8 cellular contexts compared by ENCODE assay signal in genomic region chr3:39108309-39108708, GRCh38. TPM values are rescaled to one million over a fixed set of nuclear protein-coding genes. Genes with fewer than 3 reads are reported as not detected.
A peak's percentile ranks its signal among the peaks of the same experiment; 100 is the strongest.
DNase-seq lines count a peak whose midpoint lies in the region; ATAC-seq and TF ChIP-seq lines count a peak whose summit lies in the region.

No MANE protein-coding gene starts in this region.

- no peak for TF ChIP-seq POLR2A in ovary (IDR thresholded peaks at IDR 0.05)

- H3K27me3 ChIP-seq in dorsolateral prefrontal cortex (no peaks in the 10 kb centered on the region), ovary (no peaks in the 10 kb centered on the region)

- TF ChIP-seq EP300 in ovary (IDR thresholded peaks at IDR 0.05), result no peak

- peaks cover 4% of the 10 kb centered on the region for H3K4me1 ChIP-seq in ovary (ENCODE audit: insufficient read depth)

- H3K27ac ChIP-seq in dorsolateral prefrontal cortex (peak overlapping the region in 54 of 59 donors; percentile 4 to 97 (median 90)), ovary (peak overlapping the region in 1 of 2 donors; percentile 96)

- H3K9me3 ChIP-seq in ovary, result no peaks in the 10 kb centered on the region

- intact Hi-C loops in dorsolateral prefrontal cortex (cut with DNase I) (loop anchor here (5.0 to 10.0 kb wide), 3 partner anchors 74 to 276 kb away; partner anchors contain the start of gene SLC25A38 (in 1 of the 2)), ovary (cut with DNase I) (loop anchor here in 1 of 4 donors (5.0 kb wide), 2 partner anchors 39 to 74 kb away; no protein-coding TSS in a partner anchor)

- DNase-seq in SKM-1 treated with dmso at 0.1 percent for 144 hours (lab: John Stamatoyannopoulos, UW; ENCODE audit: unreplicated experiment), result peak; percentile 55
- DNase-seq in SKM-1 (lab: John Stamatoyannopoulos, UW; ENCODE audit: unreplicated experiment), result no peak
- DNase-seq in NOMO-1 (lab: John Stamatoyannopoulos, UW; ENCODE audit: unreplicated experiment in 2 of 2), result peak; percentile 74 to 78
- peak in 2 of 10 donors; percentile 36 to 49 for DNase-seq in dorsolateral prefrontal cortex
- no peak for DNase-seq in ovary
- no peak for DNase-seq in activated effector memory CD4-positive, alpha-beta T cell treated with anti-CD3 and anti-CD28 coated beads, Interleukin-2, amount 50 U/mL, for 16 hours
- no peak for DNase-seq in glomerular visceral epithelial cell (ENCODE audit: extremely low spot score)

- 23 to 35% (median 33%) methylated on average over 2 of the region's 2 CpGs for WGBS in ovary, 3 donors

- ATAC-seq in HG02571 (IDR thresholded peaks at IDR 0.05; ENCODE audit: unreplicated experiment), result peak; percentile 69

- peak overlapping the region; percentile 61 to 99 (median 92) for H3K4me3 ChIP-seq in dorsolateral prefrontal cortex
- peak overlapping the region; percentile 88 for H3K4me3 ChIP-seq in ovary

- TF ChIP-seq CTCF in dorsolateral prefrontal cortex (IDR thresholded peaks at IDR 0.05 in 54 of 56, conservative IDR thresholded peaks at IDR 0.05 in 2 of 56; ENCODE audit: low read depth in 1 of 56, partially characterized antibody in 56 of 56), result no peak
- TF ChIP-seq CTCF in ovary (IDR thresholded peaks at IDR 0.05), result no peak

- no peaks in the 10 kb centered on the region for H3K36me3 ChIP-seq in ovary

RNA-seq across cellular contexts. Expression of gene TTC21A, which starts 0.8 kb away (rescaled TPM):
- 10 to 100 TPM; 12.8 to 44.7 (median 24.4) TPM for total RNA-seq in dorsolateral prefrontal cortex
- total RNA-seq in ovary, result 10 to 100 TPM in 3 of 7 donors, 1 to 10 TPM in 4; 4.8 to 21.4 (median 9.1) TPM
- 1 to 10 TPM; 4.2 to 4.8 TPM for polyA plus RNA-seq in ovary

RNA-seq across cellular contexts. Expression of gene GORASP1, which starts 0.9 kb away (rescaled TPM):
- 10 to 100 TPM; 52.3 to 94.4 (median 70.3) TPM for total RNA-seq in dorsolateral prefrontal cortex
- total RNA-seq in ovary, result 10 to 100 TPM; 38.0 to 54.5 (median 47.8) TPM
- polyA plus RNA-seq in ovary, result 10 to 100 TPM; 31.4 to 32.5 TPM

RNA-seq across cellular contexts. Expression of gene CSRNP1, which starts 45.1 kb away (rescaled TPM):
- total RNA-seq in dorsolateral prefrontal cortex, result 10 to 100 TPM; 10.1 to 52.4 (median 18.1) TPM
- total RNA-seq in ovary, result 100 to 1,000 TPM in 2 of 7 donors, 10 to 100 TPM in 5; 22.4 to 118 (median 54.9) TPM
- 10 to 100 TPM in 1 of 2 donors, 1 to 10 TPM in 1; 6.5 to 24.7 TPM for polyA plus RNA-seq in ovary

RNA-seq across cellular contexts. Expression of gene WDR48, which starts 56.5 kb away (rescaled TPM):
- total RNA-seq in dorsolateral prefrontal cortex, result 10 to 100 TPM; 45.0 to 93.1 (median 69.8) TPM
- 10 to 100 TPM; 20.7 to 43.7 (median 38.2) TPM for total RNA-seq in ovary
- polyA plus RNA-seq in ovary, result 10 to 100 TPM; 20.8 to 55.5 TPM

RNA-seq across cellular contexts. Expression of gene SCN11A, which starts 56.6 kb away (rescaled TPM):
- 1 to 10 TPM in 13 of 120 experiments, under 1 TPM in 107; 0.19 to 1.4 (median 0.68) TPM for total RNA-seq in dorsolateral prefrontal cortex
- total RNA-seq in ovary, result under 1 TPM; under 0.01 to 0.34 (median 0.13) TPM
- polyA plus RNA-seq in ovary, result under 1 TPM; 0.04 to 0.30 TPM

Comparison
In these comparisons a context has a peak if more than half of its experiments do, and no peak if none do; other contexts are left out.
1. DNase-seq: peak in SKM-1 treated with dmso at 0.1 percent for 144 hours (single experiment) and NOMO-1 (2 of 2); none in SKM-1 (single experiment), ovary (0 of 5), activated effector memory CD4-positive, alpha-beta T cell treated with anti-CD3 and anti-CD28 coated beads, Interleukin-2, amount 50 U/mL, for 16 hours (single experiment) and glomerular visceral epithelial cell (single experiment).